In the genomic region with DNA sequence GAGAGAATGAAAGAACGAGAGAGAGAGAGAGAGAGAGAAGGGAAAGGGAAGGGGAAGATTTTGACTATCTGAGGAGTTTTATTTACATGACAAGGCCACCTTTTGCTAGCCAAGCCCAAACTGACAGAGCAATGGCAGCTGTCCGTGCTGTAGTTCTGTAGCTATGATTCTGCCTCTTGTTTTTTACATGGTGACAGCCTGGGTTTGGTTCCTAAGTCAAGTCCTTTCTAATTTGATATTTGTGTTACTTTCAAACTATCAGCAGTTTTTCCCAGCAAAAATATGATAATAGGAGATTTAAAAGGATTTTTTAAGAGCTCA, we compare ENCODE assay signal across 1 cellular context.
TF ChIP-seq lines count a peak whose summit lies in the region.

No MANE protein-coding gene starts in this region.

TF ChIP-seq in H1, 55 proteins besides CTCF, POLR2A, EP300 and RAD21:
- TF ChIP-seq SIN3A (conservative IDR thresholded peaks at IDR 0.05 in 1 of 2, IDR thresholded peaks at IDR 0.05 in 1 of 2; ENCODE audit: low read depth in 1 of 2, low read length in 2 of 2) (no peak), POU5F1 (IDR thresholded peaks at IDR 0.05; ENCODE audit: low read depth, low read length) (no peak), BACH1 (IDR thresholded peaks at IDR 0.05; ENCODE audit: low read length) (no peak), ZNF274 (IDR thresholded peaks at IDR 0.05; ENCODE audit: borderline replicate concordance, extremely low read depth, low read length) (no peak)
TF ChIP-seq in H1: peak in this region for 0.
